8 cellular contexts compared by ENCODE assay signal in genomic region chr5:150489358-150490295, GRCh38. TPM values are rescaled to one million over a fixed set of nuclear protein-coding genes. Genes with fewer than 3 reads are reported as not detected.
A peak's percentile ranks its signal among the peaks of the same experiment; 100 is the strongest.
DNase-seq lines count a peak whose midpoint lies in the region; ATAC-seq and TF ChIP-seq lines count a peak whose summit lies in the region.

No MANE protein-coding gene starts in this region.

- H3K27ac ChIP-seq in DOHH2 (ENCODE audit: low read depth, low read length) (peak overlapping the region; percentile 21), HL-60 (replicated peaks) (peak overlapping the region; percentile 91), cingulate gyrus (ENCODE audit: low read depth, low read length) (peak overlapping the region; percentile 97)

- TF ChIP-seq CTCF in DOHH2 (IDR thresholded peaks at IDR 0.05; ENCODE audit: low read depth, low read length, poor library complexity, severe bottlenecking) (no peak), HL-60 (IDR thresholded peaks at IDR 0.05; ENCODE audit: insufficient read depth, low read length) (no peak), osteocyte (IDR thresholded peaks at IDR 0.05) (no peak)

- no peaks in the 10 kb centered on the region for H3K9me3 ChIP-seq in DOHH2 (ENCODE audit: control insufficient read depth, insufficient read depth, low read length)

- peaks cover 16% of the 10 kb centered on the region for H3F3A ChIP-seq in DOHH2 (ENCODE audit: control insufficient read depth, insufficient read depth)

- H3K36me3 ChIP-seq in DOHH2 (ENCODE audit: control insufficient read depth, low read length) = peaks cover 10% of the 10 kb centered on the region

- H3K9me2 ChIP-seq in DOHH2 (replicated peaks; ENCODE audit: control insufficient read depth, low read length) = no peaks in the 10 kb centered on the region

- H3K27me3 Mint-ChIP-seq in osteocyte (ENCODE audit: unreplicated experiment) = no peaks in the 10 kb centered on the region

- peaks cover 61% of the 10 kb centered on the region for H3K4me1 ChIP-seq in DOHH2 (ENCODE audit: control insufficient read depth, low read length)

- H3K27ac Mint-ChIP-seq in osteocyte (ENCODE audit: unreplicated experiment) = peak overlapping the region; percentile 73

- peaks cover 67% of the 10 kb centered on the region for H3K4me1 Mint-ChIP-seq in osteocyte (ENCODE audit: unreplicated experiment)

- H4K20me1 ChIP-seq in DOHH2 (ENCODE audit: control insufficient read depth, insufficient read depth, low read depth, low read length) = 0 out of 2 replicates have a peak, but pooled peaks cover 7% of the 10 kb centered on the region

- H3K27me3 ChIP-seq in DOHH2 (ENCODE audit: control insufficient read depth, low read length) (no peaks in the 10 kb centered on the region), HL-60 (ENCODE audit: insufficient read depth, poor library complexity, severe bottlenecking) (no peaks in the 10 kb centered on the region)

- H3K79me2 ChIP-seq in DOHH2 (ENCODE audit: control insufficient read depth, low read length) = peaks cover 62% of the 10 kb centered on the region

- no peak overlapping the region for H3K4me3 Mint-ChIP-seq in osteocyte (ENCODE audit: unreplicated experiment)

- H3K36me3 Mint-ChIP-seq in osteocyte (ENCODE audit: unreplicated experiment) = no peaks in the 10 kb centered on the region

- peak overlapping the region; percentile 66 for H3K4me2 ChIP-seq in DOHH2 (ENCODE audit: low read length)

- H3K9me3 Mint-ChIP-seq in osteocyte (ENCODE audit: unreplicated experiment) = no peaks in the 10 kb centered on the region

- DNase-seq in HL-60 (ENCODE audit: low read depth in 1 of 2, low spot score in 1 of 2) = peak; percentile 51 to 61
- DNase-seq in osteocyte (ENCODE audit: extremely low spot score, unreplicated experiment) = no peak
- DNase-seq in NCI-H510A treated with DMSO at 0.1 percent for 48 hours (lab: John Stamatoyannopoulos, UW) = no peak
- DNase-seq in left lobe of liver (ENCODE audit: low spot score) = no peak
- no peak for DNase-seq in cerebellar nuclear complex (lab: John Stamatoyannopoulos, UW)

- ATAC-seq in GM21515 (IDR thresholded peaks at IDR 0.05; ENCODE audit: unreplicated experiment) (peak; percentile 65), left lobe of liver (no peak)

- H3K4me3 ChIP-seq in DOHH2 (ENCODE audit: low read length) (peak overlapping the region; percentile 31), HL-60 (replicated peaks; ENCODE audit: insufficient read depth, low read length) (peak overlapping the region; percentile 2)

RNA-seq across cellular contexts. Expression of gene NDST1, which starts 18.3 kb away (rescaled TPM):
- total RNA-seq in osteocyte (110 and 118 TPM in 2 replicates), left lobe of liver (63.7 TPM)

RNA-seq across cellular contexts. Expression of gene RPS14, which starts 40.1 kb away (rescaled TPM):
- total RNA-seq in osteocyte = 1,748 and 1,798 TPM in 2 replicates
- total RNA-seq in left lobe of liver = 660 TPM

Comparison
In these comparisons a context has a peak if more than half of its experiments do, and no peak if none do; other contexts are left out.
1. H3K27ac ChIP-seq: peak in every context shown above with its lines; median percentile 97 in cingulate gyrus; 91 in HL-60; 21 in DOHH2.
2. DNase-seq: peak in HL-60 (2 of 2); none in osteocyte (single experiment), NCI-H510A treated with DMSO at 0.1 percent for 48 hours (single experiment), left lobe of liver (single experiment) and cerebellar nuclear complex (0 of 2).